1 cellular context compared by ENCODE assay signal in the genomic region with DNA sequence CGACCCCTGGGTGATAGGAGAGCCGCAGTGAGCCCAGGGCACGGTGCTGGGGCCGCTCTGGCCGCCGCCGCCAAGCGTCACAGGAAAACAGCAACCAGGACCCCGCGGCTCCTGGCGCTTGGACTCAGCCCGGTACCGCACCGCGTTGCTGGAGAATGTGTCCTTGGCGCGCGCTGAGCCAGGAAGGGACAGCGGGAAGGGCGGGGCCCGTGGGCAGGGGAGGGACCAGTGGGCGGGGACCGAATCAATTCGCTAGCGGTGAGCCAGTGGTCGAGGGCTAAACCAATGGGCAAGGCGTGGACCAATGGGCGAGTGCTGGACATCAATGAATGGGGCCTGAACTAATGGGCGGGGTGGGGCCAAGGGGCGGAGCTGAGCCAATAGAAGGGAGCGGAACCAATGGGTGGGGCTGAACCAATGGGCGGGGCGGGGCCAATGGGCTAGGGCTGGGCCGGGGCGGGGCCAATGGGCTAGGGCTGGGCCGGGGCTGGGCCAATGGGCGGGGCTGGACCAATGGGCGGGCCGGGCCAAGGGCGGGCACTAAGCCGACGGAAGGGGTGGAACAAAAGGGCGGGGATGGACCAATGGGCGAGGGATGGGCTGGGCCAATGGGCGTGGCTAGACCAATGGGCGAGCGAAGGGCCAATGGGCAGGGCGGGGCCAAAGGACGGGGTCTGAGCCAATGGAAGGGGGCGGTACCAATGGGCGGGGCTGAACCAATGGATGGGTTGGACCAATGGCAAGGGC.
TF ChIP-seq lines count a peak whose summit lies in the region.

No MANE protein-coding gene starts in this region.

TF ChIP-seq in HepG2, 621 proteins besides CTCF, POLR2A, EP300 and RAD21 (continued from another document and continues in another):
- no peak for TF ChIP-seq DNMT3B (CRISPR knock-in tag; conservative IDR thresholded peaks at IDR 0.05)
- TF ChIP-seq SRSF9 (IDR thresholded peaks at IDR 0.05; ENCODE audit: borderline replicate concordance, insufficient read depth, low read depth, low read length, poor library complexity, severe bottlenecking), result no peak
- no peak for TF ChIP-seq JUN (CRISPR knock-in tag; IDR thresholded peaks at IDR 0.05)
- TF ChIP-seq HOXA9 (CRISPR knock-in tag; IDR thresholded peaks at IDR 0.05; ENCODE audit: borderline replicate concordance), result no peak; the same call in 1 of the 2 replicates
- TF ChIP-seq NBN (conservative IDR thresholded peaks at IDR 0.05), result no peak
- TF ChIP-seq FOSL2 (CRISPR knock-in tag; IDR thresholded peaks at IDR 0.05), result peak; percentile 56
- TF ChIP-seq ZNF644 (CRISPR knock-in tag; IDR thresholded peaks at IDR 0.05; ENCODE audit: low read depth), result no peak
- TF ChIP-seq REPIN1 (CRISPR knock-in tag; IDR thresholded peaks at IDR 0.05; ENCODE audit: borderline replicate concordance, low read depth), result no peak
- TF ChIP-seq, protein P1, sequence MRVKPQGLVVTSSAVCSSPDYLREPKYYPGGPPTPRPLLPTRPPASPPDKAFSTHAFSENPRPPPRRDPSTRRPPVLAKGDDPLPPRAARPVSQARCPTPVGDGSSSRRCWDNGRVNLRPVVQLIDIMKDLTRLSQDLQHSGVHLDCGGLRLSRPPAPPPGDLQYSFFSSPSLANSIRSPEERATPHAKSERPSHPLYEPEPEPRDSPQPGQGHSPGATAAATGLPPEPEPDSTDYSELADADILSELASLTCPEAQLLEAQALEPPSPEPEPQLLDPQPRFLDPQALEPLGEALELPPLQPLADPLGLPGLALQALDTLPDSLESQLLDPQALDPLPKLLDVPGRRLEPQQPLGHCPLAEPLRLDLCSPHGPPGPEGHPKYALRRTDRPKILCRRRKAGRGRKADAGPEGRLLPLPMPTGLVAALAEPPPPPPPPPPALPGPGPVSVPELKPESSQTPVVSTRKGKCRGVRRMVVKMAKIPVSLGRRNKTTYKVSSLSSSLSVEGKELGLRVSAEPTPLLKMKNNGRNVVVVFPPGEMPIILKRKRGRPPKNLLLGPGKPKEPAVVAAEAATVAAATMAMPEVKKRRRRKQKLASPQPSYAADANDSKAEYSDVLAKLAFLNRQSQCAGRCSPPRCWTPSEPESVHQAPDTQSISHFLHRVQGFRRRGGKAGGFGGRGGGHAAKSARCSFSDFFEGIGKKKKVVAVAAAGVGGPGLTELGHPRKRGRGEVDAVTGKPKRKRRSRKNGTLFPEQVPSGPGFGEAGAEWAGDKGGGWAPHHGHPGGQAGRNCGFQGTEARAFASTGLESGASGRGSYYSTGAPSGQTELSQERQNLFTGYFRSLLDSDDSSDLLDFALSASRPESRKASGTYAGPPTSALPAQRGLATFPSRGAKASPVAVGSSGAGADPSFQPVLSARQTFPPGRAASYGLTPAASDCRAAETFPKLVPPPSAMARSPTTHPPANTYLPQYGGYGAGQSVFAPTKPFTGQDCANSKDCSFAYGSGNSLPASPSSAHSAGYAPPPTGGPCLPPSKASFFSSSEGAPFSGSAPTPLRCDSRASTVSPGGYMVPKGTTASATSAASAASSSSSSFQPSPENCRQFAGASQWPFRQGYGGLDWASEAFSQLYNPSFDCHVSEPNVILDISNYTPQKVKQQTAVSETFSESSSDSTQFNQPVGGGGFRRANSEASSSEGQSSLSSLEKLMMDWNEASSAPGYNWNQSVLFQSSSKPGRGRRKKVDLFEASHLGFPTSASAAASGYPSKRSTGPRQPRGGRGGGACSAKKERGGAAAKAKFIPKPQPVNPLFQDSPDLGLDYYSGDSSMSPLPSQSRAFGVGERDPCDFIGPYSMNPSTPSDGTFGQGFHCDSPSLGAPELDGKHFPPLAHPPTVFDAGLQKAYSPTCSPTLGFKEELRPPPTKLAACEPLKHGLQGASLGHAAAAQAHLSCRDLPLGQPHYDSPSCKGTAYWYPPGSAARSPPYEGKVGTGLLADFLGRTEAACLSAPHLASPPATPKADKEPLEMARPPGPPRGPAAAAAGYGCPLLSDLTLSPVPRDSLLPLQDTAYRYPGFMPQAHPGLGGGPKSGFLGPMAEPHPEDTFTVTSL (CRISPR knock-in tag; IDR thresholded peaks at IDR 0.05; ENCODE audit: borderline replicate concordance), result 0 out of 2 replicates have a peak, but pooled peaks have one; percentile 24
- no peak for TF ChIP-seq TBP (CRISPR knock-in tag; IDR thresholded peaks at IDR 0.05)
- TF ChIP-seq, protein P2, sequence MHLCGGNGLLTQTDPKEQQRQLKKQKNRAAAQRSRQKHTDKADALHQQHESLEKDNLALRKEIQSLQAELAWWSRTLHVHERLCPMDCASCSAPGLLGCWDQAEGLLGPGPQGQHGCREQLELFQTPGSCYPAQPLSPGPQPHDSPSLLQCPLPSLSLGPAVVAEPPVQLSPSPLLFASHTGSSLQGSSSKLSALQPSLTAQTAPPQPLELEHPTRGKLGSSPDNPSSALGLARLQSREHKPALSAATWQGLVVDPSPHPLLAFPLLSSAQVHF (CRISPR knock-in tag; IDR thresholded peaks at IDR 0.05), result peak; percentile 84; the same call in 1 of the 2 replicates
- TF ChIP-seq ZFP82 (CRISPR knock-in tag; IDR thresholded peaks at IDR 0.05; ENCODE audit: borderline replicate concordance), result 0 out of 2 replicates have a peak, but pooled peaks have one; percentile 74
- TF ChIP-seq KDM5B (CRISPR knock-in tag; IDR thresholded peaks at IDR 0.05; ENCODE audit: borderline replicate concordance), result peak; percentile 51
- TF ChIP-seq ZFX (CRISPR knock-in tag; IDR thresholded peaks at IDR 0.05; ENCODE audit: low read depth), result peak; percentile 66
- peak; percentile 56 for TF ChIP-seq FOXA3 (CRISPR knock-in tag; IDR thresholded peaks at IDR 0.05)
- 0 out of 2 replicates have a peak, but pooled peaks have one; percentile 24 for TF ChIP-seq RXRA (CRISPR knock-in tag; IDR thresholded peaks at IDR 0.05)
- TF ChIP-seq ZNF224 (CRISPR knock-in tag; IDR thresholded peaks at IDR 0.05), result no peak
- TF ChIP-seq ZNF800 (CRISPR knock-in tag; IDR thresholded peaks at IDR 0.05), result peak; percentile 73
- no peak for TF ChIP-seq NCOR1 (IDR thresholded peaks at IDR 0.05; ENCODE audit: borderline replicate concordance, low read length)
- no peak for TF ChIP-seq PREB (CRISPR knock-in tag; IDR thresholded peaks at IDR 0.05)
- TF ChIP-seq MLLT10 (CRISPR knock-in tag; IDR thresholded peaks at IDR 0.05), result no peak
- TF ChIP-seq SPEN (CRISPR knock-in tag; IDR thresholded peaks at IDR 0.05; ENCODE audit: low read depth), result no peak; the same call in 1 of the 2 replicates
- TF ChIP-seq IRF2 (CRISPR knock-in tag; IDR thresholded peaks at IDR 0.05), result peak; percentile 73
- TF ChIP-seq, protein P3, sequence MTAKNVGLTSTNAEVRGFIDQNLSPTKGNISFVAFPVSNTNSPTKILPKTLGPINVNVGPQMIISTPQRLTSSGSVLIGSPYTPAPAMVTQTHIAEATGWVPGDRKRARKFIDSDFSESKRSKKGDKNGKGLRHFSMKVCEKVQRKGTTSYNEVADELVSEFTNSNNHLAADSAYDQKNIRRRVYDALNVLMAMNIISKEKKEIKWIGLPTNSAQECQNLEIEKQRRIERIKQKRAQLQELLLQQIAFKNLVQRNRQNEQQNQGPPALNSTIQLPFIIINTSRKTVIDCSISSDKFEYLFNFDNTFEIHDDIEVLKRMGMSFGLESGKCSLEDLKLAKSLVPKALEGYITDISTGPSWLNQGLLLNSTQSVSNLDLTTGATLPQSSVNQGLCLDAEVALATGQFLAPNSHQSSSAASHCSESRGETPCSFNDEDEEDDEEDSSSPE (CRISPR knock-in tag; IDR thresholded peaks at IDR 0.05), result peak; percentile 90
- TF ChIP-seq, protein P4, sequence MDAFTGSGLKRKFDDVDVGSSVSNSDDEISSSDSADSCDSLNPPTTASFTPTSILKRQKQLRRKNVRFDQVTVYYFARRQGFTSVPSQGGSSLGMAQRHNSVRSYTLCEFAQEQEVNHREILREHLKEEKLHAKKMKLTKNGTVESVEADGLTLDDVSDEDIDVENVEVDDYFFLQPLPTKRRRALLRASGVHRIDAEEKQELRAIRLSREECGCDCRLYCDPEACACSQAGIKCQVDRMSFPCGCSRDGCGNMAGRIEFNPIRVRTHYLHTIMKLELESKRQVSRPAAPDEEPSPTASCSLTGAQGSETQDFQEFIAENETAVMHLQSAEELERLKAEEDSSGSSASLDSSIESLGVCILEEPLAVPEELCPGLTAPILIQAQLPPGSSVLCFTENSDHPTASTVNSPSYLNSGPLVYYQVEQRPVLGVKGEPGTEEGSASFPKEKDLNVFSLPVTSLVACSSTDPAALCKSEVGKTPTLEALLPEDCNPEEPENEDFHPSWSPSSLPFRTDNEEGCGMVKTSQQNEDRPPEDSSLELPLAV (CRISPR knock-in tag; conservative IDR thresholded peaks at IDR 0.05; ENCODE audit: low read depth), result no peak
- no peak for TF ChIP-seq NFE2L2 (IDR thresholded peaks at IDR 0.05; ENCODE audit: low read length)
- TF ChIP-seq, protein P5, sequence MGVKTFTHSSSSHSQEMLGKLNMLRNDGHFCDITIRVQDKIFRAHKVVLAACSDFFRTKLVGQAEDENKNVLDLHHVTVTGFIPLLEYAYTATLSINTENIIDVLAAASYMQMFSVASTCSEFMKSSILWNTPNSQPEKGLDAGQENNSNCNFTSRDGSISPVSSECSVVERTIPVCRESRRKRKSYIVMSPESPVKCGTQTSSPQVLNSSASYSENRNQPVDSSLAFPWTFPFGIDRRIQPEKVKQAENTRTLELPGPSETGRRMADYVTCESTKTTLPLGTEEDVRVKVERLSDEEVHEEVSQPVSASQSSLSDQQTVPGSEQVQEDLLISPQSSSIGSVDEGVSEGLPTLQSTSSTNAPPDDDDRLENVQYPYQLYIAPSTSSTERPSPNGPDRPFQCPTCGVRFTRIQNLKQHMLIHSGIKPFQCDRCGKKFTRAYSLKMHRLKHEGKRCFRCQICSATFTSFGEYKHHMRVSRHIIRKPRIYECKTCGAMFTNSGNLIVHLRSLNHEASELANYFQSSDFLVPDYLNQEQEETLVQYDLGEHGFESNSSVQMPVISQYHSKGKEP (CRISPR knock-in tag; IDR thresholded peaks at IDR 0.05), result peak; percentile 80; the same call in 1 of the 2 replicates
- TF ChIP-seq FUBP1 (CRISPR knock-in tag; IDR thresholded peaks at IDR 0.05; ENCODE audit: borderline replicate concordance), result no peak
- no peak for TF ChIP-seq ZBTB7A (CRISPR knock-in tag; IDR thresholded peaks at IDR 0.05)
- peak; percentile 60 for TF ChIP-seq ZFY (CRISPR knock-in tag; IDR thresholded peaks at IDR 0.05)
- TF ChIP-seq PAX8 (CRISPR knock-in tag; IDR thresholded peaks at IDR 0.05; ENCODE audit: borderline replicate concordance), result no peak
- TF ChIP-seq EHMT2 (IDR thresholded peaks at IDR 0.05; ENCODE audit: borderline replicate concordance, low read depth, low read length), result no peak
- no peak for TF ChIP-seq PCBP2 (optimal IDR thresholded peaks at IDR 0.05; ENCODE audit: low read depth, low read length, poor library complexity, severe bottlenecking)
- no peak for TF ChIP-seq MATR3 (CRISPR knock-in tag; IDR thresholded peaks at IDR 0.05)
- TF ChIP-seq ZBTB1 (CRISPR knock-in tag; IDR thresholded peaks at IDR 0.05; ENCODE audit: borderline replicate concordance), result no peak
- peak; percentile 79 for TF ChIP-seq HDAC1 (CRISPR knock-in tag; IDR thresholded peaks at IDR 0.05)
- no peak for TF ChIP-seq ZNF75D (CRISPR knock-in tag; IDR thresholded peaks at IDR 0.05; ENCODE audit: borderline replicate concordance)
- TF ChIP-seq SNAPC5 (CRISPR knock-in tag; IDR thresholded peaks at IDR 0.05; ENCODE audit: borderline replicate concordance), result no peak
- no peak for TF ChIP-seq ZNF234 (CRISPR knock-in tag; conservative IDR thresholded peaks at IDR 0.05)
- no peak for TF ChIP-seq SOX6 (IDR thresholded peaks at IDR 0.05)
- no peak for TF ChIP-seq SOX6 (CRISPR knock-in tag; IDR thresholded peaks at IDR 0.05)
- no peak for TF ChIP-seq ZMYM3 (CRISPR knock-in tag; IDR thresholded peaks at IDR 0.05)
- TF ChIP-seq ZNF256 (CRISPR knock-in tag; conservative IDR thresholded peaks at IDR 0.05), result no peak; the same call in 1 of the 2 replicates
